ENCODE assay signal across 12 cellular contexts in genomic region chr2:9779572-9780264, GRCh38.
DNase-seq lines count a peak whose midpoint lies in the region; ATAC-seq and TF ChIP-seq lines count a peak whose summit lies in the region.
"Had no signal": no experiment of that assay in that cellular context is flagged by ENCODE, and none has a peak within 500 bp of the region (broad histone marks: within the 10 kb centered on the region; RNA-seq: fewer than 3 reads in every experiment).

No MANE protein-coding gene starts in this region.

- TF ChIP-seq CTCF in lower leg skin (IDR thresholded peaks at IDR 0.05): no peak

- CTCF ChIA-PET in activated naive CD4-positive, alpha-beta T cell treated with anti-CD3 and anti-CD28 coated beads for 36 hours (lab: Charles Lee): interaction anchor here (0.8 to 2.4 kb wide), 2 partner anchors 10 to 37 kb away, joined by 3 to 14 read pairs; no protein-coding TSS in a partner anchor

- H3K27ac ChIP-seq in caudate nucleus (ENCODE audit: low read depth, low read length): no peak overlapping the region
- H3K27ac ChIP-seq: thoracic aorta had no signal

- no peak overlapping the region for H3K4me3 Mint-ChIP-seq in activated naive CD4-positive, alpha-beta T cell treated with anti-CD3 and anti-CD28 coated beads for 36 hours
- H3K4me3 Mint-ChIP-seq in T-helper 1 cell treated with Interleukin-12 subunit alpha and Interleukin-12 subunit beta and Interleukin-4 antibody, amounts not matched to agents 30 μg/mL and 1 μg/mL, for 36 hours: peak overlapping the region; percentile 61
- H3K4me3 Mint-ChIP-seq in activated naive CD8-positive, alpha-beta T cell treated with anti-CD3 and anti-CD28 coated beads, Interleukin-2, amount 50 U/mL, for 24 hours: peak overlapping the region; percentile 44

- WGBS in lower leg skin, 2 donors: 74 to 92% methylated on average over 14 of the region's 14 CpGs

- peak; percentile 48 for ATAC-seq in activated naive CD8-positive, alpha-beta T cell treated with anti-CD3 and anti-CD28 coated beads, Interleukin-2, amount 50 U/mL, for 24 hours
- ATAC-seq in stimulated activated naive CD8-positive, alpha-beta T cell treated with anti-CD3 and anti-CD28 coated beads, Interleukin-15, Interleukin-2, amounts not matched to agents 100 U/mL and 50 U/mL, for 24 hours: peak; percentile 47
- no peak for ATAC-seq in HG03045 (IDR thresholded peaks at IDR 0.05; ENCODE audit: unreplicated experiment)
- ATAC-seq: K562 had no signal

- H3K9me3 Mint-ChIP-seq in activated naive CD4-positive, alpha-beta T cell treated with anti-CD3 and anti-CD28 coated beads for 36 hours: no peaks in the 10 kb centered on the region
- H3K9me3 Mint-ChIP-seq in T-helper 1 cell treated with Interleukin-12 subunit alpha and Interleukin-12 subunit beta and Interleukin-4 antibody, amounts not matched to agents 30 μg/mL and 1 μg/mL, for 36 hours: peaks cover 9% of the 10 kb centered on the region
- no peaks in the 10 kb centered on the region for H3K9me3 Mint-ChIP-seq in activated naive CD8-positive, alpha-beta T cell treated with anti-CD3 and anti-CD28 coated beads, Interleukin-2, amount 50 U/mL, for 24 hours

- H3K4me1 Mint-ChIP-seq in activated naive CD4-positive, alpha-beta T cell treated with anti-CD3 and anti-CD28 coated beads for 36 hours (ENCODE audit: low read depth): peaks cover 45% of the 10 kb centered on the region
- peaks cover 38% of the 10 kb centered on the region for H3K4me1 Mint-ChIP-seq in T-helper 1 cell treated with Interleukin-12 subunit alpha and Interleukin-12 subunit beta and Interleukin-4 antibody, amounts not matched to agents 30 μg/mL and 1 μg/mL, for 36 hours (ENCODE audit: low read depth)
- peaks cover 56% of the 10 kb centered on the region for H3K4me1 Mint-ChIP-seq in activated naive CD8-positive, alpha-beta T cell treated with anti-CD3 and anti-CD28 coated beads, Interleukin-2, amount 50 U/mL, for 24 hours

- H3K4me3 ChIP-seq in lower leg skin (ENCODE audit: low read depth, poor library complexity, severe bottlenecking): no peak overlapping the region
- H3K4me3 ChIP-seq: K562, lung, skin epidermis, thoracic aorta had no signal

- no peaks in the 10 kb centered on the region for H3K36me3 Mint-ChIP-seq in activated naive CD4-positive, alpha-beta T cell treated with anti-CD3 and anti-CD28 coated beads for 36 hours (ENCODE audit: low read depth)
- H3K36me3 Mint-ChIP-seq in T-helper 1 cell treated with Interleukin-12 subunit alpha and Interleukin-12 subunit beta and Interleukin-4 antibody, amounts not matched to agents 30 μg/mL and 1 μg/mL, for 36 hours (ENCODE audit: low read depth): peaks cover 9% of the 10 kb centered on the region
- no peaks in the 10 kb centered on the region for H3K36me3 Mint-ChIP-seq in activated naive CD8-positive, alpha-beta T cell treated with anti-CD3 and anti-CD28 coated beads, Interleukin-2, amount 50 U/mL, for 24 hours (ENCODE audit: low read depth)

- H3K27me3 Mint-ChIP-seq in activated naive CD4-positive, alpha-beta T cell treated with anti-CD3 and anti-CD28 coated beads for 36 hours (ENCODE audit: low read depth): no peaks in the 10 kb centered on the region
- no peaks in the 10 kb centered on the region for H3K27me3 Mint-ChIP-seq in T-helper 1 cell treated with Interleukin-12 subunit alpha and Interleukin-12 subunit beta and Interleukin-4 antibody, amounts not matched to agents 30 μg/mL and 1 μg/mL, for 36 hours (ENCODE audit: low read depth)
- no peaks in the 10 kb centered on the region for H3K27me3 Mint-ChIP-seq in activated naive CD8-positive, alpha-beta T cell treated with anti-CD3 and anti-CD28 coated beads, Interleukin-2, amount 50 U/mL, for 24 hours

- peak; percentile 45 for DNase-seq in activated naive CD4-positive, alpha-beta T cell treated with anti-CD3 and anti-CD28 coated beads for 36 hours
- no peak for DNase-seq in activated naive CD4-positive, alpha-beta T cell treated with anti-CD3 and anti-CD28 coated beads, Interleukin-2, amount 50 U/mL, for 16 hours
- DNase-seq in activated naive CD8-positive, alpha-beta T cell treated with anti-CD3 and anti-CD28 coated beads, Interleukin-2, amount 50 U/mL, for 24 hours: peak; percentile 46
- peak; percentile 55 for DNase-seq in stimulated activated naive CD8-positive, alpha-beta T cell treated with anti-CD3 and anti-CD28 coated beads, Interleukin-15, Interleukin-2, amounts not matched to agents 100 U/mL and 50 U/mL, for 24 hours
- DNase-seq in caudate nucleus (lab: John Stamatoyannopoulos, UW) (no peak), lower leg skin (ENCODE audit: low spot score in 2 of 2) (no peak)

- TF ChIP-seq POLR2A in lower leg skin (IDR thresholded peaks at IDR 0.05): no peak

- intact Hi-C loops in activated naive CD4-positive, alpha-beta T cell treated with anti-CD3 and anti-CD28 coated beads for 36 hours (cut with micrococcal nuclease): no loop called here
- intact Hi-C loops in lower leg skin (cut with DNase I; ENCODE audit: low total_unique reads): loop anchor here (10.0 kb wide), 1 partner anchor 265 kb away; the partner anchor contains the start of gene KLF11

- peak overlapping the region; percentile 35 for H3K27ac Mint-ChIP-seq in activated naive CD4-positive, alpha-beta T cell treated with anti-CD3 and anti-CD28 coated beads for 36 hours
- peak overlapping the region; percentile 88 for H3K27ac Mint-ChIP-seq in T-helper 1 cell treated with Interleukin-12 subunit alpha and Interleukin-12 subunit beta and Interleukin-4 antibody, amounts not matched to agents 30 μg/mL and 1 μg/mL, for 36 hours
- peak overlapping the region; percentile 82 for H3K27ac Mint-ChIP-seq in activated naive CD8-positive, alpha-beta T cell treated with anti-CD3 and anti-CD28 coated beads, Interleukin-2, amount 50 U/mL, for 24 hours

Comparison
In these comparisons a context has a peak if more than half of its experiments do, and no peak if none do; other contexts are left out.
1. DNase-seq: peak in activated naive CD4-positive, alpha-beta T cell treated with anti-CD3 and anti-CD28 coated beads for 36 hours (single experiment), activated naive CD8-positive, alpha-beta T cell treated with anti-CD3 and anti-CD28 coated beads, Interleukin-2, amount 50 U/mL, for 24 hours (single experiment) and stimulated activated naive CD8-positive, alpha-beta T cell treated with anti-CD3 and anti-CD28 coated beads, Interleukin-15, Interleukin-2, amounts not matched to agents 100 U/mL and 50 U/mL, for 24 hours (single experiment); none in activated naive CD4-positive, alpha-beta T cell treated with anti-CD3 and anti-CD28 coated beads, Interleukin-2, amount 50 U/mL, for 16 hours (single experiment), caudate nucleus (0 of 61) and lower leg skin (0 of 2).
2. H3K27ac Mint-ChIP-seq: peak in every context shown above with its lines; median percentile 88 in T-helper 1 cell treated with Interleukin-12 subunit alpha and Interleukin-12 subunit beta and Interleukin-4 antibody, amounts not matched to agents 30 μg/mL and 1 μg/mL, for 36 hours; 82 in activated naive CD8-positive, alpha-beta T cell treated with anti-CD3 and anti-CD28 coated beads, Interleukin-2, amount 50 U/mL, for 24 hours; 35 in activated naive CD4-positive, alpha-beta T cell treated with anti-CD3 and anti-CD28 coated beads for 36 hours.